Comparison of ENCODE assay signal across 8 cellular contexts in the genomic region with DNA sequence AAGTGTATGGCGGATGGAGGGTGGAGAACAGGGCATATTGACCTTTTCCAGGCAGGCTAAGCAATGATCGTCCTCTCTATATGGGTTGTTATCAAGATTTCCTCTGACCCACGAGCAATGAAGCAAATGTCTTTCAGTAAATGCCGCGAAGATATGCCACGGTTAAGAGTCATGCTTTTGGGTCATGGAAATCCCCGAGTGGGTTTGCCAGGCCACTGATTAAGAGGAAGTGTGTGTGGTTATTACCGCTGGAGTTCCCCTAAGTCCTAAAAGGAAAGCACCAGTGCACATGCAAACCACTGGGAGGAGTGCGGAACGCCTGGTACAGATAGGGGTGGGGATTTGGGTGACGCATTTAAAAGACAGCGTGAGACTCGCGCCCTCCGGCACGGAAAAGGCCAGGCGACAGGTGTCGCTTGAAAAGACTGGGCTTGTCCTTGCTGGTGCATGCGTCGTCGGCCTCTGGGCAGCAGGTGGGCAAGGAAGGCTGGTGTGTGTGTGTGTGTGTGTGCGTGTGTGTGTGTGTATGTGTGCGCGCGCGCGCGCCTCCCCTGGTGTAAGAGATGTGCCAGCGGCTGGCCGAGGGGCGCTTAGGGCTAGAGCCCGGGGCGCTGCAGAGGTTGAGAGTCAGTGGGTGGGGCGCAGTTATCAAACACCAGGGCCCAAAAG. TPM values are rescaled to one million over a fixed set of nuclear protein-coding genes. Genes with fewer than 3 reads are reported as not detected.
A peak's percentile ranks its signal among the peaks of the same experiment; 100 is the strongest.
DNase-seq lines count a peak whose midpoint lies in the region; ATAC-seq, FAIRE-seq and TF ChIP-seq lines count a peak whose summit lies in the region.

A gene (plus strand): TSS at position 386 of the 669 bp plus-strand sequence. CDS start 7,026 bp downstream, outside the sequence.

- H3K27me3 ChIP-seq in prostate gland (replicated peaks; ENCODE audit: insufficient read depth), result no peaks in the 10 kb centered on the region

- TF ChIP-seq POLR2A in NB4 (IDR thresholded peaks at IDR 0.05; ENCODE audit: extremely low read depth, insufficient read length) (no peak), prostate gland (IDR thresholded peaks at IDR 0.05) (peak; percentile 63)

- WGBS in prostate gland, result 1% methylated on average over 34 of the region's 34 CpGs

- H3K4me1 ChIP-seq in prostate gland (replicated peaks), result no peaks in the 10 kb centered on the region

- CTCF ChIA-PET in GM10248 (lab: Yijun Ruan, JAX), result interaction anchor here (1.3 to 9.6 kb wide), 8 partner anchors 11 to 170 kb away, joined by 3 to 90 read pairs (median 5); no protein-coding TSS in a partner anchor

- POLR2A ChIA-PET in GM10248 (lab: Yijun Ruan, JAX), result interaction anchor here (1.5 kb wide), 1 partner anchor 9 kb away, joined by 3 read pairs; no protein-coding TSS in a partner anchor

- peak; percentile 84 for DNase-seq in GM10248 (ENCODE audit: extremely low spot score)
- peak; percentile 87 for DNase-seq in NB4 (ENCODE audit: low read depth)
- peak; percentile 98 to 100 for DNase-seq in SW 1271 (lab: John Stamatoyannopoulos, UW)
- DNase-seq in activated naive CD8-positive, alpha-beta T cell treated with anti-CD3 and anti-CD28 coated beads, Interleukin-2, amount 50 U/mL, for 16 hours (ENCODE audit: low read depth, low spot score), result peak; percentile 78
- peak; percentile 84 for DNase-seq in left cardiac atrium
- DNase-seq in prostate gland (ENCODE audit: low spot score), result peak; percentile 87
- peak; percentile 80 for DNase-seq in urothelium cell line (ENCODE audit: low spot score)

- peak; percentile 91 for FAIRE-seq in urothelium cell line (lab: Jason Lieb, UNC)

- TF ChIP-seq CTCF in GM10248 (IDR thresholded peaks at IDR 0.05; ENCODE audit: control extremely low read depth, extremely low read depth, low read depth, missing control alignments) (peak; percentile 8), NB4 (IDR thresholded peaks at IDR 0.05; ENCODE audit: low read depth, low read length) (peak; percentile 9), prostate gland (IDR thresholded peaks at IDR 0.05) (peak in 2 of 4 experiments; percentile 49 to 60)

- no peaks in the 10 kb centered on the region for H3K36me3 ChIP-seq in prostate gland

- ATAC-seq in HG02571 (IDR thresholded peaks at IDR 0.05; ENCODE audit: unreplicated experiment) (peak; percentile 80), left cardiac atrium (peak; percentile 94 to 97)

- no peaks in the 10 kb centered on the region for H3K9me3 ChIP-seq in prostate gland

- intact Hi-C loops in left cardiac atrium (cut with DNase I), result no loop called here
- intact Hi-C loops in prostate gland (cut with DNase I), result loop anchor here (2.0 kb wide), 2 partner anchors 28 to 30 kb away; a partner anchor contains a TSS

- H3K27ac ChIP-seq in prostate gland, result peak within 1 kb of the TSS; percentile 65 to 74

- peak within 1 kb of the TSS; percentile 60 for H3K4me3 ChIP-seq in NB4 (ENCODE audit: low read depth, low read length)
- H3K4me3 ChIP-seq in prostate gland, result peak within 1 kb of the TSS; percentile 40 to 45

RNA-seq across cellular contexts. Expression of the gene that starts here (rescaled TPM):
- total RNA-seq in left cardiac atrium (1 to 10 TPM; 7.0 to 8.4 TPM), prostate gland (1 to 10 TPM; 5.2 to 9.2 TPM)

Comparison
In these comparisons a context has a peak if more than half of its experiments do, and no peak if none do; other contexts are left out.
1. Peak in every context shown above with its lines: DNase-seq, ATAC-seq, H3K4me3 ChIP-seq and H3K27ac ChIP-seq.